Comparison of ENCODE assay signal across 8 cellular contexts in the genomic region with DNA sequence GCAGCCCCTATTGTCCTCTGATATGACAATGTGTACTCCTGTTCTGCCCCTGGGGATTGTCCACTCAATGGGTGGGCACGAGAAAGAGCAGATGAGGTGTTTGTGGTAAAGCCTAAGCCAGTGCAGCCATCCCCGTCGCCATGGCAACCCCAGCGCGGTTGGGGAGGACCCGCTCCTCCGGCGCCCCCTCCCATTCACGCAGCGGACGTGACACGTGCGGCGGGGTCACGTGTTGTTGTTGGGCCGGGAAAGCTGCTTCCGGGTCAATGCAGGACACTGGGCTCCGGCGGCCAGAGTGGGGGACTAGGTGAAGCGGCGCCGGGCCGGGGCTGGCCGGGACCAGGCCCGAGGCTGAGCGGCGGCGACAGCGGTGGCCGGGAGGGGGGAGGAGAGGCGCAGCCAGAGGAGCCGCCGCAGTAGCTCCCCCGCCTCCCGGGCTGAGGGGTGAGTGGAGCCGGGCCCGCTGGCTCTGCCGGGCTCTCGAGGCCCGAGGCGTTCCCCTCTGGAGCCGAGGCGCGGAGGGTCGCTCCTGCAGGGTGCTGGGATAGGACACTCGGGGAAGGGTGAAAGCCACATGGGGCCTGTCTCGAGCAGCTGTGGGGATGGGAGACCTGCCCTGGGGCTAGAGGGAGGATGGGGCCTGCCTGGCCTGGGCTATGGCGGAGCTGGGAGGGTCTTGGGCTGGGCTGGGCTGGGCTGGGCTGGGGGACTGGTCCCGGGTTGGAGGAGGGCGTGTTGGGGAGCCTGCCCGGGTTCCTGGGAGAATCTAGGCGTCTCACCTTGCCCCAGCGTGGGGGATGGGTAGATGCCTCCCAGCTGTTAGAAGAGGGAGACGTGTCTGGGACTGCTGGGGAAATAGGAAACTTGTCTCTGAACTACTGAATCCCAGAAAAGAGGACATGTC. TPM values are rescaled to one million over a fixed set of nuclear protein-coding genes. Genes with fewer than 3 reads are reported as not detected.
DNase-seq lines count a peak whose midpoint lies in the region; ATAC-seq and TF ChIP-seq lines count a peak whose summit lies in the region.

TBCEL (plus strand) TSS at position 255 of the 904 bp plus-strand sequence. CDS start 21,589 bp downstream, outside the sequence.

- no peak within 1 kb of the TSS for H2AFZ ChIP-seq in H9 (ENCODE audit: low read length)

- H3K36me3 ChIP-seq in SK-N-MC (ENCODE audit: insufficient read depth, low read length): no peaks in the 10 kb centered on the region
- no peaks in the 10 kb centered on the region for H3K36me3 ChIP-seq in thoracic aorta

- H3K79me2 ChIP-seq in H9 (ENCODE audit: insufficient read depth, low read length): peaks cover 4% of the 10 kb centered on the region; the same call in 1 of the 2 replicates

- H3K79me1 ChIP-seq in H9 (ENCODE audit: insufficient read depth, low read depth, low read length, poor library complexity, severe bottlenecking): no peaks in the 10 kb centered on the region

- H3K23me2 ChIP-seq in H9 (ENCODE audit: insufficient read length, low read depth, low read length, poor library complexity, severe bottlenecking): peaks cover 4% of the 10 kb centered on the region

- H2BK120ac ChIP-seq in H9 (ENCODE audit: low read depth, low read length, poor library complexity, severe bottlenecking): no peak within 1 kb of the TSS

- no peak within 1 kb of the TSS for H2BK20ac ChIP-seq in H9 (ENCODE audit: low read depth, low read length, poor library complexity, severe bottlenecking)

- H3K14ac ChIP-seq in H9 (ENCODE audit: insufficient read depth, low read length): peak within 1 kb of the TSS; percentile 85

- no peaks in the 10 kb centered on the region for H4K20me1 ChIP-seq in H9 (ENCODE audit: control insufficient read depth, insufficient read depth, insufficient read length)

- no peaks in the 10 kb centered on the region for H3K9me3 ChIP-seq in H9 (ENCODE audit: control insufficient read depth, low read depth, low read length)
- no peaks in the 10 kb centered on the region for H3K9me3 ChIP-seq in SK-N-MC (ENCODE audit: low read depth, low read length)
- no peaks in the 10 kb centered on the region for H3K9me3 ChIP-seq in thoracic aorta

- H3K4ac ChIP-seq in H9 (ENCODE audit: low read depth, low read length): no peak within 1 kb of the TSS

- H2BK15ac ChIP-seq in H9 (ENCODE audit: low read depth, low read length): no peak within 1 kb of the TSS

- H4K5ac ChIP-seq in H9 (ENCODE audit: insufficient read length, low read depth, low read length): no peak within 1 kb of the TSS

- H3K9ac ChIP-seq in H9 (ENCODE audit: extremely low read depth, insufficient read length, low read length) (peak within 1 kb of the TSS; percentile 82), SK-N-MC (ENCODE audit: insufficient read length) (peak within 1 kb of the TSS; percentile 80)

- H4K91ac ChIP-seq in H9 (ENCODE audit: insufficient read length, low read depth, low read length): no peak within 1 kb of the TSS

- no peak within 1 kb of the TSS for H3T11ph ChIP-seq in H9 (ENCODE audit: low read length)

- ATAC-seq in thoracic aorta (ENCODE audit: insufficient number of reproducible peaks, low FRiP score, low read depth): peak; percentile 79

- in situ Hi-C loops in G401 (cut with HindIII; ENCODE audit: low sequenced_read_pairs): no loop called here

- peak within 1 kb of the TSS; percentile 89 for H3K4me2 ChIP-seq in H9 (ENCODE audit: insufficient read depth, insufficient read length, low read length)

- WGBS in H9 (ENCODE audit: extremely low coverage, insufficient read length, low lambda C conversion rate): no CpG with 5 or more reads among the region's 54 CpGs

- H4K8ac ChIP-seq in H9 (replicated peaks; ENCODE audit: insufficient read length, low read depth, low read length): no peak within 1 kb of the TSS

- CTCF ChIA-PET in activated naive CD4-positive, alpha-beta T cell treated with anti-CD3 and anti-CD28 coated beads, Interleukin-2, amount 10 ng/mL, durations not matched to agents 7 days and 5 days (lab: Charles Lee): interaction anchor here (0.6 to 1.3 kb wide), 3 partner anchors 95 to 171 kb away, joined by 3 read pairs; no protein-coding TSS in a partner anchor

- H3K4me1 Mint-ChIP-seq in H9: peaks cover 15 to 20% of the 10 kb centered on the region in 2 experiments
- H3K4me1 Mint-ChIP-seq in activated naive CD4-positive, alpha-beta T cell treated with anti-CD3 and anti-CD28 coated beads, Interleukin-2, amount 10 ng/mL, durations not matched to agents 7 days and 5 days: peaks cover 23% of the 10 kb centered on the region
- H3K4me1 Mint-ChIP-seq in osteocyte (ENCODE audit: unreplicated experiment): peaks cover 15% of the 10 kb centered on the region

- no peak within 1 kb of the TSS for H3K56ac ChIP-seq in H9 (ENCODE audit: insufficient read length, low read depth, low read length)

- H3K27ac ChIP-seq in H9 (ENCODE audit: insufficient read length, low read depth, low read length) (no peak within 1 kb of the TSS), SK-N-MC (no peak within 1 kb of the TSS), thoracic aorta (no peak within 1 kb of the TSS)

- H3K9me3 Mint-ChIP-seq in H9 (no peaks in the 10 kb centered on the region; a peak in 1 of 5 replicates), osteocyte (ENCODE audit: unreplicated experiment) (no peaks in the 10 kb centered on the region)
- no peaks in the 10 kb centered on the region for H3K9me3 Mint-ChIP-seq in activated naive CD4-positive, alpha-beta T cell treated with anti-CD3 and anti-CD28 coated beads, Interleukin-2, amount 10 ng/mL, durations not matched to agents 7 days and 5 days

- H3K36me3 Mint-ChIP-seq in H9 (ENCODE audit: insufficient read depth in 1 of 3, low read depth in 3 of 3): no peaks in the 10 kb centered on the region
- H3K36me3 Mint-ChIP-seq in activated naive CD4-positive, alpha-beta T cell treated with anti-CD3 and anti-CD28 coated beads, Interleukin-2, amount 10 ng/mL, durations not matched to agents 7 days and 5 days: no peaks in the 10 kb centered on the region
- H3K36me3 Mint-ChIP-seq in osteocyte (ENCODE audit: unreplicated experiment): no peaks in the 10 kb centered on the region

- no peak within 1 kb of the TSS for H3K23ac ChIP-seq in H9 (ENCODE audit: insufficient read length, low read depth, low read length)

- H3K4me3 ChIP-seq in SK-N-MC: peak within 1 kb of the TSS; percentile 90
- H3K4me3 ChIP-seq in thoracic aorta: peak within 1 kb of the TSS; percentile 84

- peak within 1 kb of the TSS; percentile 81 for H3K18ac ChIP-seq in H9 (ENCODE audit: insufficient read length, low read depth, low read length)

- H2BK12ac ChIP-seq in H9 (ENCODE audit: insufficient read length, low read depth, low read length): no peak within 1 kb of the TSS

- H3K27ac Mint-ChIP-seq in H9 (peak within 1 kb of the TSS in 2 of 3 experiments; percentile 78 to 85; a peak in 5 of 7 replicates), osteocyte (ENCODE audit: unreplicated experiment) (peak within 1 kb of the TSS; percentile 44)
- H3K27ac Mint-ChIP-seq in activated naive CD4-positive, alpha-beta T cell treated with anti-CD3 and anti-CD28 coated beads, Interleukin-2, amount 10 ng/mL, durations not matched to agents 7 days and 5 days: peak within 1 kb of the TSS; percentile 83

- H3K4me3 Mint-ChIP-seq in H9: peak within 1 kb of the TSS; percentile 78 to 81
- peak within 1 kb of the TSS; percentile 86 for H3K4me3 Mint-ChIP-seq in activated naive CD4-positive, alpha-beta T cell treated with anti-CD3 and anti-CD28 coated beads, Interleukin-2, amount 10 ng/mL, durations not matched to agents 7 days and 5 days
- peak within 1 kb of the TSS; percentile 76 for H3K4me3 Mint-ChIP-seq in osteocyte (ENCODE audit: unreplicated experiment)

- H2AK5ac ChIP-seq in H9 (ENCODE audit: insufficient read length, low read length): no peak within 1 kb of the TSS

- DNase-seq in G401 (ENCODE audit: low spot score) (peak; percentile 94), H9 (peak; percentile 95), M059J (ENCODE audit: low read depth) (peak; percentile 82), SK-N-MC (ENCODE audit: low read depth, low spot score) (no peak), glomerular endothelial cell (ENCODE audit: extremely low read depth, low read depth, low spot score) (no peak), osteocyte (ENCODE audit: extremely low spot score, unreplicated experiment) (peak; percentile 97), thoracic aorta (ENCODE audit: low spot score) (peak; percentile 60)
- DNase-seq in activated naive CD4-positive, alpha-beta T cell treated with anti-CD3 and anti-CD28 coated beads, Interleukin-2, amount 10 ng/mL, durations not matched to agents 7 days and 5 days: peak; percentile 91

- no peaks in the 10 kb centered on the region for H3K27me3 Mint-ChIP-seq in H9 (ENCODE audit: low read depth)
- peaks cover 11% of the 10 kb centered on the region for H3K27me3 Mint-ChIP-seq in activated naive CD4-positive, alpha-beta T cell treated with anti-CD3 and anti-CD28 coated beads, Interleukin-2, amount 10 ng/mL, durations not matched to agents 7 days and 5 days
- peaks cover 4% of the 10 kb centered on the region for H3K27me3 Mint-ChIP-seq in osteocyte (ENCODE audit: unreplicated experiment)

- H3K4me1 ChIP-seq in H9 (ENCODE audit: insufficient read depth, low read length) (0 out of 2 replicates have a peak, but pooled peaks cover 3% of the 10 kb centered on the region), thoracic aorta (ENCODE audit: control insufficient read depth in 1 of 2, low read depth in 2 of 2) (peaks cover 7 to 22% of the 10 kb centered on the region in 2 donors)

- H3K27me3 ChIP-seq in H9 (ENCODE audit: insufficient read depth, low read length) (no peaks in the 10 kb centered on the region), thoracic aorta (replicated peaks; ENCODE audit: insufficient read depth) (no peaks in the 10 kb centered on the region)

- no peak for TF ChIP-seq CTCF in H9 (conservative IDR thresholded peaks at IDR 0.05)
- TF ChIP-seq CTCF in osteocyte (IDR thresholded peaks at IDR 0.05): no peak
- no peak for TF ChIP-seq CTCF in thoracic aorta (IDR thresholded peaks at IDR 0.05)

- no peak within 1 kb of the TSS for H2BK5ac ChIP-seq in H9 (ENCODE audit: insufficient read length, low read length)

RNA-seq across cellular contexts. Expression of gene TBCEL, which starts in this region (rescaled TPM):
- total RNA-seq in G401 (2014; rRNA removed; shearing (Covaris generic)): 6.2 and 9.5 TPM in 2 replicates
- total RNA-seq in H9 (2021) (15.2 and 17.3 TPM in 2 replicates), glomerular endothelial cell (16.9 and 23.3 TPM in 2 replicates), osteocyte (40.4 and 43.4 TPM in 2 replicates), thoracic aorta (10 to 100 TPM; 17.7 to 24.6 TPM)
- 13.8 and 16.3 TPM in 2 replicates for total RNA-seq in M059J (2014; rRNA removed; shearing (Covaris generic))

Comparison
In these comparisons a context has a peak if more than half of its experiments do, and no peak if none do; other contexts are left out.
1. DNase-seq: peak in G401 (single experiment), H9 (single experiment), M059J (single experiment), activated naive CD4-positive, alpha-beta T cell treated with anti-CD3 and anti-CD28 coated beads, Interleukin-2, amount 10 ng/mL, durations not matched to agents 7 days and 5 days (single experiment), osteocyte (single experiment) and thoracic aorta (single experiment); none in SK-N-MC (single experiment) and glomerular endothelial cell (single experiment).
2. Peak in every context shown above with its lines, with median percentiles within 50 percentile points of each other: H3K27ac Mint-ChIP-seq and H3K4me3 Mint-ChIP-seq.